ENCODE assay signal across 8 cellular contexts in genomic region chr4:37981844-37982720, GRCh38. TPM values are rescaled to one million over a fixed set of nuclear protein-coding genes. Genes with fewer than 3 reads are reported as not detected.
DNase-seq lines count a peak whose midpoint lies in the region; TF ChIP-seq lines count a peak whose summit lies in the region.
"Had no signal": no experiment of that assay in that cellular context is flagged by ENCODE, and none has a peak within 500 bp of the region (broad histone marks: within the 10 kb centered on the region; RNA-seq: fewer than 3 reads in every experiment).

No MANE protein-coding gene starts in this region.

- H3K4me2 ChIP-seq in hepatocyte, result peak overlapping the region; percentile 16

- H3K4me1 ChIP-seq in SJSA1 (replicated peaks) (peaks cover 29% of the 10 kb centered on the region), hepatocyte (ENCODE audit: insufficient read depth) (peaks cover 13% of the 10 kb centered on the region), stomach (peaks cover 9 to 67% (median 30%) of the 10 kb centered on the region in 4 donors)

- H3K27me3 ChIP-seq in SJSA1 (replicated peaks) (no peaks in the 10 kb centered on the region), hepatocyte (no peaks in the 10 kb centered on the region), stomach (no peaks in the 10 kb centered on the region)
- H3K27me3 ChIP-seq: pancreas had no signal

- TF ChIP-seq CTCF in hepatocyte (IDR thresholded peaks at IDR 0.05; ENCODE audit: poor library complexity), result no peak
- no peak for TF ChIP-seq CTCF in stomach (IDR thresholded peaks at IDR 0.05)

- no peak for TF ChIP-seq POLR2A in stomach (IDR thresholded peaks at IDR 0.05)

- peaks cover 9% of the 10 kb centered on the region for H4K20me1 ChIP-seq in hepatocyte (ENCODE audit: insufficient read depth, poor library complexity, severe bottlenecking)

- H3K36me3 ChIP-seq in SJSA1 (peaks cover 4% of the 10 kb centered on the region), hepatocyte (replicated peaks; ENCODE audit: insufficient read depth, low read depth) (no peaks in the 10 kb centered on the region), stomach (no peaks in the 10 kb centered on the region)
- H3K36me3 ChIP-seq: pancreas had no signal

- WGBS in hepatocyte (ENCODE audit: low lambda C conversion rate, missing lambda C conversion rate), result 43% methylated on average over 7 of the region's 7 CpGs
- 47 to 68% (median 54%) methylated on average over 7 of the region's 7 CpGs for WGBS in stomach, 5 donors

- no peak overlapping the region for H2AFZ ChIP-seq in hepatocyte

- H3K9me3 ChIP-seq in SJSA1 (replicated peaks), result no peaks in the 10 kb centered on the region
- H3K9me3 ChIP-seq in hepatocyte (ENCODE audit: low read depth), result no peaks in the 10 kb centered on the region
- no peaks in the 10 kb centered on the region for H3K9me3 ChIP-seq in stomach
- H3K9me3 ChIP-seq: pancreas had no signal

- no peak for TF ChIP-seq EP300 in stomach (IDR thresholded peaks at IDR 0.05)

- H3K9me2 ChIP-seq in hepatocyte (replicated peaks; ENCODE audit: insufficient read depth), result no peaks in the 10 kb centered on the region

- peak; percentile 77 for DNase-seq in EL
- DNase-seq in SJSA1 (ENCODE audit: low read depth in 1 of 2, low spot score in 2 of 2), result peak in 1 of 2 experiments; percentile 36
- no peak for DNase-seq in hepatocyte (ENCODE audit: low spot score)
- no peak for DNase-seq in stomach
- DNase-seq in medulla oblongata (ENCODE audit: extremely low spot score), result no peak
- DNase-seq in T-helper 2 cell, result no peak
- no peak for DNase-seq in activated gamma-delta T cell (lab: John Stamatoyannopoulos, UW)
- DNase-seq: pancreas had no signal

- peak overlapping the region; percentile 39; the same call in 1 of the 2 replicates for H3K27ac ChIP-seq in SJSA1
- no peak overlapping the region for H3K27ac ChIP-seq in hepatocyte
- H3K27ac ChIP-seq in stomach, result peak overlapping the region in 3 of 5 donors; percentile 9 to 60 (median 51)
- H3K27ac ChIP-seq: pancreas had no signal

- H3K79me2 ChIP-seq in hepatocyte, result peaks cover 84% of the 10 kb centered on the region

- H3K4me3 ChIP-seq in SJSA1 (no peak overlapping the region), hepatocyte (no peak overlapping the region), stomach (no peak overlapping the region)
- H3K4me3 ChIP-seq: pancreas had no signal

- intact Hi-C loops in stomach (cut with DNase I; ENCODE audit: low total_unique reads), result loop anchor here (10.0 kb wide), 1 partner anchor 53 kb away; no protein-coding TSS in a partner anchor

RNA-seq across cellular contexts. Expression of gene PTTG2, which starts 21.9 kb away (rescaled TPM):
- not detected in 2 replicates for total RNA-seq in SJSA1 (2014; rRNA removed; shearing (Covaris generic))
- total RNA-seq in hepatocyte (not detected in 2 replicates), stomach (1 to 10 TPM in 2 of 5 donors, not detected in 3; 1.8 to 2.9 TPM)
- polyA plus RNA-seq in hepatocyte (not detected in 2 replicates), stomach (not detected)
